ENCODE assay signal across 9 cellular contexts in genomic region chr18:11040823-11041712, GRCh38.
DNase-seq lines count a peak whose midpoint lies in the region; ATAC-seq and TF ChIP-seq lines count a peak whose summit lies in the region.
"Had no signal": no experiment of that assay in that cellular context is flagged by ENCODE, and none has a peak within 500 bp of the region (broad histone marks: within the 10 kb centered on the region; RNA-seq: fewer than 3 reads in every experiment).

No MANE protein-coding gene starts in this region.

- no peak overlapping the region for H3K4me3 Mint-ChIP-seq in activated CD4-positive, alpha-beta T cell treated with anti-CD3 and anti-CD28 coated beads, Interleukin-2, amount 10 ng/mL, durations not matched to agents 7 days and 5 days
- H3K4me3 Mint-ChIP-seq: central memory CD8-positive, alpha-beta T cell had no signal

- peak; percentile 69 to 77 for DNase-seq in cardiac muscle cell (ENCODE audit: low read depth in 1 of 2, low spot score in 1 of 2)
- no peak for DNase-seq in cardiac septum (ENCODE audit: low spot score)
- DNase-seq in M059J (ENCODE audit: low read depth): peak; percentile 61
- DNase-seq in activated CD4-positive, alpha-beta T cell treated with anti-CD3 and anti-CD28 coated beads, Interleukin-2, amount 10 ng/mL, durations not matched to agents 7 days and 5 days: peak; percentile 44
- DNase-seq in prostate gland (ENCODE audit: low spot score): peak; percentile 25

- TF ChIP-seq EP300 in gastroesophageal sphincter (IDR thresholded peaks at IDR 0.05): no peak

- no peaks in the 10 kb centered on the region for H3K9me3 ChIP-seq in cardiac muscle cell (ENCODE audit: low read depth)
- H3K9me3 ChIP-seq in gastroesophageal sphincter: peaks cover 0 to 7% (median 0%) of the 10 kb centered on the region in 3 donors
- no peaks in the 10 kb centered on the region for H3K9me3 ChIP-seq in prostate gland

- TF ChIP-seq POLR2A in gastroesophageal sphincter (IDR thresholded peaks at IDR 0.05): no peak
- TF ChIP-seq POLR2A in prostate gland (IDR thresholded peaks at IDR 0.05): no peak

- TF ChIP-seq CTCF in cardiac muscle cell (IDR thresholded peaks at IDR 0.05; ENCODE audit: low read depth, low read length) (peak; percentile 82), gastroesophageal sphincter (IDR thresholded peaks at IDR 0.05) (peak; percentile 52 to 72 (median 60)), prostate gland (IDR thresholded peaks at IDR 0.05) (peak; percentile 44 to 54 (median 48))

- no peaks in the 10 kb centered on the region for H3K36me3 ChIP-seq in cardiac muscle cell
- H3K36me3 ChIP-seq in gastroesophageal sphincter: no peaks in the 10 kb centered on the region
- H3K36me3 ChIP-seq in prostate gland: no peaks in the 10 kb centered on the region

- POLR2A ChIA-PET in activated CD4-positive, alpha-beta T cell treated with anti-CD3 and anti-CD28 coated beads, Interleukin-2, amount 10 ng/mL, durations not matched to agents 7 days and 5 days (lab: Charles Lee): interaction anchor here (0.5 kb wide), 1 partner anchor 29 kb away, joined by 3 read pairs; no protein-coding TSS in a partner anchor

- H3K27me3 ChIP-seq in cardiac muscle cell (no peaks in the 10 kb centered on the region), gastroesophageal sphincter (no peaks in the 10 kb centered on the region), prostate gland (replicated peaks; ENCODE audit: insufficient read depth) (no peaks in the 10 kb centered on the region)

- ATAC-seq in gastroesophageal sphincter (peak; percentile 36), HG02588 (IDR thresholded peaks at IDR 0.05; ENCODE audit: unreplicated experiment) (no peak), HG03108 (IDR thresholded peaks at IDR 0.05; ENCODE audit: unreplicated experiment) (no peak)

- H3K27ac ChIP-seq in cardiac muscle cell (no peak overlapping the region), gastroesophageal sphincter (no peak overlapping the region), prostate gland (no peak overlapping the region)

- no peaks in the 10 kb centered on the region for H3K9me3 Mint-ChIP-seq in activated CD4-positive, alpha-beta T cell treated with anti-CD3 and anti-CD28 coated beads, Interleukin-2, amount 10 ng/mL, durations not matched to agents 7 days and 5 days
- H3K9me3 Mint-ChIP-seq: central memory CD8-positive, alpha-beta T cell had no signal

- no peak overlapping the region for H3K4me3 ChIP-seq in cardiac muscle cell
- H3K4me3 ChIP-seq in gastroesophageal sphincter: no peak overlapping the region
- no peak overlapping the region for H3K4me3 ChIP-seq in prostate gland

- H3K4me1 Mint-ChIP-seq in activated CD4-positive, alpha-beta T cell treated with anti-CD3 and anti-CD28 coated beads, Interleukin-2, amount 10 ng/mL, durations not matched to agents 7 days and 5 days: no peaks in the 10 kb centered on the region
- H3K4me1 Mint-ChIP-seq: central memory CD8-positive, alpha-beta T cell had no signal

- 35 to 49% methylated on average over 7 of the region's 7 CpGs for WGBS in gastroesophageal sphincter (ENCODE audit: low coverage in 1 of 2), 2 donors
- WGBS in prostate gland: 33% methylated on average over 7 of the region's 7 CpGs

- no peaks in the 10 kb centered on the region for H3K4me1 ChIP-seq in cardiac muscle cell (ENCODE audit: low read depth)
- no peaks in the 10 kb centered on the region for H3K4me1 ChIP-seq in gastroesophageal sphincter
- no peaks in the 10 kb centered on the region for H3K4me1 ChIP-seq in prostate gland (replicated peaks)

- CTCF ChIA-PET in activated CD4-positive, alpha-beta T cell treated with anti-CD3 and anti-CD28 coated beads, Interleukin-2, amount 10 ng/mL, durations not matched to agents 7 days and 5 days (lab: Charles Lee): interaction anchor here (0.6 to 1.1 kb wide), 2 partner anchors 36 to 262 kb away, joined by 3 read pairs; no protein-coding TSS in a partner anchor

- H3K27ac Mint-ChIP-seq in activated CD4-positive, alpha-beta T cell treated with anti-CD3 and anti-CD28 coated beads, Interleukin-2, amount 10 ng/mL, durations not matched to agents 7 days and 5 days: no peak overlapping the region

- intact Hi-C loops in cardiac septum (cut with DNase I): no loop called here
- intact Hi-C loops in prostate gland (cut with DNase I): loop anchor here (5.0 kb wide), 2 partner anchors 106 to 189 kb away; partner anchors contain the start of gene PIEZO2

- H3K27me3 Mint-ChIP-seq in activated CD4-positive, alpha-beta T cell treated with anti-CD3 and anti-CD28 coated beads, Interleukin-2, amount 10 ng/mL, durations not matched to agents 7 days and 5 days: peaks cover 20% of the 10 kb centered on the region

- H3K36me3 Mint-ChIP-seq in activated CD4-positive, alpha-beta T cell treated with anti-CD3 and anti-CD28 coated beads, Interleukin-2, amount 10 ng/mL, durations not matched to agents 7 days and 5 days (ENCODE audit: low read depth): no peaks in the 10 kb centered on the region
